In genomic region chr11:58726594-58727414, GRCh38 we compare ENCODE assay signal across 12 cellular contexts. TPM values are rescaled to one million over a fixed set of nuclear protein-coding genes. Genes with fewer than 3 reads are reported as not detected.
DNase-seq lines count a peak whose midpoint lies in the region; FAIRE-seq and TF ChIP-seq lines count a peak whose summit lies in the region.
"Had no signal": no experiment of that assay in that cellular context is flagged by ENCODE, and none has a peak within 500 bp of the region (broad histone marks: within the 10 kb centered on the region; RNA-seq: fewer than 3 reads in every experiment).

No MANE protein-coding gene starts in this region.

- no peaks in the 10 kb centered on the region for H3K9me3 Mint-ChIP-seq in CD4-positive, alpha-beta memory T cell

- TF ChIP-seq CTCF in kidney (IDR thresholded peaks at IDR 0.05; ENCODE audit: borderline replicate concordance, extremely low read depth, insufficient read depth) (no peak), GM13976 (IDR thresholded peaks at IDR 0.05; ENCODE audit: borderline replicate concordance, control extremely low read depth, extremely low read depth, insufficient read depth, missing control alignments) (no peak)

- H3K4me1 ChIP-seq in CD4-positive, alpha-beta memory T cell (ENCODE audit: insufficient read depth, low read length), result peaks cover 26% of the 10 kb centered on the region
- peaks cover 5 to 18% of the 10 kb centered on the region in 2 donors for H3K4me1 ChIP-seq in kidney (ENCODE audit: control insufficient read depth in 1 of 2, insufficient read depth in 1 of 2, low read depth in 1 of 2, low read length in 2 of 2)
- H3K4me1 ChIP-seq: breast epithelium, parathyroid adenoma had no signal

- peak overlapping the region in 7 of 8 donors; percentile 3 to 64 (median 32) for H3K4me3 Mint-ChIP-seq in CD4-positive, alpha-beta memory T cell

- H3K27ac Mint-ChIP-seq in CD4-positive, alpha-beta memory T cell, result peak overlapping the region; percentile 55 to 92 (median 81)

- H3K27me3 ChIP-seq in CD4-positive, alpha-beta memory T cell (ENCODE audit: insufficient read depth, low read length), result no peaks in the 10 kb centered on the region
- H3K27me3 ChIP-seq: breast epithelium, hepatocyte had no signal

- no peaks in the 10 kb centered on the region for H3K36me3 Mint-ChIP-seq in CD4-positive, alpha-beta memory T cell

- H3K27me3 Mint-ChIP-seq in CD4-positive, alpha-beta memory T cell, result no peaks in the 10 kb centered on the region

- intact Hi-C loops in CD4-positive, alpha-beta memory T cell (cut with micrococcal nuclease), result no loop called here
- intact Hi-C loops in kidney (cut with DNase I), result no loop called here

- POLR2A ChIA-PET in CD4-positive, alpha-beta memory T cell (lab: Charles Lee; ENCODE audit: partially characterized antibody), result interaction anchor here (1.2 kb wide), 1 partner anchor 41 kb away, joined by 3 read pairs; no protein-coding TSS in a partner anchor

- H3K4me1 Mint-ChIP-seq in CD4-positive, alpha-beta memory T cell, result peaks cover 19 to 38% (median 25%) of the 10 kb centered on the region in 4 donors

- H3K9ac ChIP-seq in SK-N-MC (ENCODE audit: insufficient read length), result no peak overlapping the region
- peak overlapping the region in 1 of 2 donors; percentile 70 for H3K9ac ChIP-seq in kidney (ENCODE audit: low read length in 2 of 2)
- H3K9ac ChIP-seq: parathyroid adenoma had no signal

- H3K36me3 ChIP-seq in CD4-positive, alpha-beta memory T cell (ENCODE audit: insufficient read depth, low read length), result no peaks in the 10 kb centered on the region
- H3K36me3 ChIP-seq in SK-N-MC (ENCODE audit: insufficient read depth, low read length) (no peaks in the 10 kb centered on the region), kidney (ENCODE audit: control insufficient read depth in 1 of 2, insufficient read depth in 2 of 2, low read length in 2 of 2) (peaks cover 0 to 3% of the 10 kb centered on the region in 2 donors)
- H3K36me3 ChIP-seq: breast epithelium had no signal

- FAIRE-seq in kidney (lab: Jason Lieb, UNC), result no peak

- peak in 4 of 5 donors; percentile 11 to 30 (median 25) for DNase-seq in CD4-positive, alpha-beta memory T cell
- DNase-seq in Jurkat, Clone E6-1 (ENCODE audit: low read depth, low spot score), result peak; percentile 14
- DNase-seq in SK-N-MC (ENCODE audit: low read depth, low spot score) (no peak), kidney (no peak), COLO668 (lab: John Stamatoyannopoulos, UW; ENCODE audit: unreplicated experiment) (no peak), GM13976 (ENCODE audit: low spot score) (no peak)
- DNase-seq in activated CD8-positive, alpha-beta memory T cell treated with anti-CD3 and anti-CD28 coated beads, Interleukin-2, amount 50 U/mL, for 4 hours, result no peak
- DNase-seq: mammary epithelial cell, MM.1S had no signal

- H3K27ac ChIP-seq in CD4-positive, alpha-beta memory T cell (ENCODE audit: low read depth, low read length), result no peak overlapping the region
- H3K27ac ChIP-seq in SK-N-MC, result peak overlapping the region; percentile 57
- peak overlapping the region; percentile 82 to 84 for H3K27ac ChIP-seq in kidney (ENCODE audit: low read depth in 2 of 2, low read length in 2 of 2)
- H3K27ac ChIP-seq: breast epithelium, hepatocyte, parathyroid adenoma had no signal

- no peaks in the 10 kb centered on the region for H3K9me3 ChIP-seq in CD4-positive, alpha-beta memory T cell (ENCODE audit: control insufficient read depth in 1 of 2, low read length in 2 of 2)
- no peaks in the 10 kb centered on the region for H3K9me3 ChIP-seq in SK-N-MC (ENCODE audit: low read depth, low read length)
- H3K9me3 ChIP-seq in kidney (ENCODE audit: control insufficient read depth in 1 of 2, low read length in 2 of 2), result no peaks in the 10 kb centered on the region
- H3K9me3 ChIP-seq: breast epithelium had no signal

- CTCF ChIA-PET in CD4-positive, alpha-beta memory T cell (lab: Charles Lee; ENCODE audit: partially characterized antibody), result interaction anchor here (0.7 kb wide), 1 partner anchor 62 kb away, joined by 3 read pairs; no protein-coding TSS in a partner anchor

- H3K4me3 ChIP-seq in CD4-positive, alpha-beta memory T cell (ENCODE audit: low read length in 2 of 2), result no peak overlapping the region
- H3K4me3 ChIP-seq in Jurkat, Clone E6-1 (ENCODE audit: low read length), result no peak overlapping the region
- H3K4me3 ChIP-seq in SK-N-MC (peak overlapping the region; percentile 29; the same call in 1 of the 2 replicates), kidney (ENCODE audit: low read length in 2 of 2) (peak overlapping the region; percentile 46 to 64)
- H3K4me3 ChIP-seq: breast epithelium, hepatocyte had no signal

- in situ Hi-C loops in GM13976 (cut with MboI; ENCODE audit: low sequenced_read_pairs, unreplicated experiment), result no loop called here

RNA-seq across cellular contexts. Expression of gene GLYAT, which starts 4.9 kb away (rescaled TPM):
- not detected for total RNA-seq in CD4-positive, alpha-beta memory T cell
- not detected for polyA plus RNA-seq in CD4-positive, alpha-beta memory T cell
- polyA plus RNA-seq in Jurkat, Clone E6-1 (2012; ENCODE audit: insufficient read depth, insufficient read length), result not detected
- total RNA-seq in kidney, result 57.8 TPM
- polyA plus RNA-seq in kidney (ENCODE audit: insufficient read depth, low read depth, low replicate concordance), result 480 TPM
- total RNA-seq: mammary epithelial cell had no signal
- polyA plus RNA-seq: mammary epithelial cell had no signal

Comparison
In these comparisons a context has a peak if more than half of its experiments do, and no peak if none do; other contexts are left out.
1. DNase-seq: peak in CD4-positive, alpha-beta memory T cell (4 of 5) and Jurkat, Clone E6-1 (single experiment); none in SK-N-MC (single experiment), kidney (single experiment), COLO668 (single experiment), activated CD8-positive, alpha-beta memory T cell treated with anti-CD3 and anti-CD28 coated beads, Interleukin-2, amount 50 U/mL, for 4 hours (single experiment) and GM13976 (single experiment).
2. H3K4me3 ChIP-seq: peak in SK-N-MC (single experiment) and kidney (2 of 2); none in CD4-positive, alpha-beta memory T cell (0 of 2) and Jurkat, Clone E6-1 (single experiment).
3. RNA of gene GLYAT, which starts 4.9 kb away (total RNA-seq): 57.8 TPM in kidney (single experiment); not detected in CD4-positive, alpha-beta memory T cell; every median in the first group is over 10 times any median in the second.